ENCODE assay signal across 19 cellular contexts in the genomic region with DNA sequence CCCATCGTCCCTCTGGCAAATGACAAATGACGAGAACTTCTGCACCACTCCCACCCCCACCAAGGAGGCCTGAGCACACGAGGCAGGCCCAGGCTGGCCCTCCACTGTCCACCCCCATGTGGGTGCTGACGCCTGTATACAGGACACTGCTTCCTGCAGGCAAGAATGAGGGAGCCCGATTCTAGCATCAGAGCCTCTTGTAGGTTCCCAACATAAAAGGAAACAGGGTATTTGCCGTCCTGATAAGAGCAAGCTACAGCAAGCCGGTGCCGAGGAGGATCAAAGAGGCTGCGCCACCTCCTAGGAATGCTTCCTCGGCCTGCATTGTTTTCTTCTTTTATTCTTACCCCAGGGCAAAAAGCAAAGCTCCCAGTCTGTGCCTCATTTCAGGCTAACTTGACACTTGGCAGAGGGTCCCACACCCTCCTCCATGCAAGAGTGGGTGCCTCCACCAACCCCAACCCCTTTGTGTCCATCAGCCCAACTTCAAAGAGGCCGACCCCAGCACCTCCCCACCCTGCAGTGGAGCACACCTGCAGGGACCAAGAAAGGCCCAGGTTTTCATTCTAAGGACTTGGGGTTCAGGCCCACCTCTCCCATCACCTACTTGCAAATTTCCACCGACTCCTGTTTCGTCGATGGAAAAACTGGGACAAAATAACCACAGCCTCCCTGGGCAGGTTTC. TPM values are rescaled to one million over a fixed set of nuclear protein-coding genes. Genes with fewer than 3 reads are reported as not detected.
A peak's percentile ranks its signal among the peaks of the same experiment; 100 is the strongest.
DNase-seq lines count a peak whose midpoint lies in the region; ATAC-seq and TF ChIP-seq lines count a peak whose summit lies in the region.
"Had no signal": no experiment of that assay in that cellular context is flagged by ENCODE, and none has a peak within 500 bp of the region (broad histone marks: within the 10 kb centered on the region; RNA-seq: fewer than 3 reads in every experiment).

No MANE protein-coding gene starts in this region.

- no peak overlapping the region for H3K9ac ChIP-seq in neural progenitor cell

- peak overlapping the region; percentile 34 for H3K4me2 ChIP-seq in neural progenitor cell

- H3K27ac ChIP-seq in right atrium auricular region (peak overlapping the region; percentile 15 to 32), neural progenitor cell (no peak overlapping the region), vagina (peak overlapping the region; percentile 58)

- H3K36me3 ChIP-seq in right atrium auricular region (no peaks in the 10 kb centered on the region), neural progenitor cell (no peaks in the 10 kb centered on the region), vagina (no peaks in the 10 kb centered on the region)

- intact Hi-C loops in Right ventricle myocardium inferior (cut with DNase I) = no loop called here
- intact Hi-C loops in vagina (cut with DNase I) = no loop called here

- no peak for TF ChIP-seq POLR2A in vagina (IDR thresholded peaks at IDR 0.05)

- no peaks in the 10 kb centered on the region for H3K79me2 ChIP-seq in neural progenitor cell (ENCODE audit: low read depth)

- no peak overlapping the region for H3K27ac Mint-ChIP-seq in neural progenitor cell
- H3K27ac Mint-ChIP-seq: CD8-positive, alpha-beta T cell; IgD-negative memory B cell; T-helper 1 cell treated with Interleukin-12 subunit alpha and Interleukin-12 subunit beta and Interleukin-4 antibody, amounts not matched to agents 30 μg/mL and 1 μg/mL, for 36 hours had no signal

- H2AFZ ChIP-seq in neural progenitor cell (replicated peaks) = no peak overlapping the region

- H4K20me1 ChIP-seq in neural progenitor cell (ENCODE audit: low read depth) = peaks cover 5% of the 10 kb centered on the region

- peaks cover 5% of the 10 kb centered on the region for H3K9me3 Mint-ChIP-seq in neural progenitor cell
- H3K9me3 Mint-ChIP-seq: CD8-positive, alpha-beta T cell; T-helper 1 cell treated with Interleukin-12 subunit alpha and Interleukin-12 subunit beta and Interleukin-4 antibody, amounts not matched to agents 30 μg/mL and 1 μg/mL, for 36 hours had no signal

- peaks cover 5% of the 10 kb centered on the region for H3K36me3 Mint-ChIP-seq in neural progenitor cell
- H3K36me3 Mint-ChIP-seq: CD8-positive, alpha-beta T cell had no signal

- DNase-seq in right atrium auricular region (ENCODE audit: low spot score) = no peak
- DNase-seq in Right ventricle myocardium inferior (ENCODE audit: missing footprints) = no peak
- DNase-seq in neural progenitor cell (ENCODE audit: low spot score) = peak; percentile 49
- no peak for DNase-seq in vagina (ENCODE audit: extremely low spot score in 2 of 2)
- no peak for DNase-seq in mucosa of gallbladder (ENCODE audit: low spot score)
- DNase-seq in KG1 (lab: John Stamatoyannopoulos, UW) = no peak
- DNase-seq in NCI-H2081 treated with DMSO at 0.1 percent for 48 hours (lab: John Stamatoyannopoulos, UW) = no peak
- DNase-seq: 8988T; activated T-cell treated with anti-CD3 and anti-CD28 coated beads for 4 hours; CD8-positive, alpha-beta T cell; NCI-H1105; NCI-H510A; retina; stimulated activated naive CD4-positive, alpha-beta T cell treated with Interleukin-2 at 50 U/mL for 16 hours had no signal

- no peaks in the 10 kb centered on the region for H3K9me3 ChIP-seq in right atrium auricular region
- H3K9me3 ChIP-seq in neural progenitor cell (ENCODE audit: low read depth) = no peaks in the 10 kb centered on the region
- H3K9me3 ChIP-seq in vagina = no peaks in the 10 kb centered on the region

- peaks cover 2% of the 10 kb centered on the region for H3K27me3 Mint-ChIP-seq in neural progenitor cell (ENCODE audit: insufficient read depth, low read depth)
- H3K27me3 Mint-ChIP-seq: IgD-negative memory B cell had no signal

- H3K4me3 ChIP-seq in right atrium auricular region = no peak overlapping the region
- no peak overlapping the region for H3K4me3 ChIP-seq in neural progenitor cell
- H3K4me3 ChIP-seq in vagina = no peak overlapping the region
- H3K4me3 ChIP-seq: GM12878 had no signal

- peaks cover 0 to 15% of the 10 kb centered on the region in 2 donors for H3K4me1 ChIP-seq in right atrium auricular region
- H3K4me1 ChIP-seq in neural progenitor cell = peaks cover 8% of the 10 kb centered on the region
- H3K4me1 ChIP-seq in vagina = peaks cover 22% of the 10 kb centered on the region

- ATAC-seq in Right ventricle myocardium inferior = no peak
- ATAC-seq in esophagus mucosa = peak; percentile 36
- ATAC-seq: activated CD4-positive, CD25-positive, alpha-beta regulatory T cell treated with anti-CD3 and anti-CD28 coated beads, Interleukin-2, amount 50 U/mL, for 24 hours; CD8-positive, alpha-beta T cell; GM12878 had no signal

- H3K4me1 Mint-ChIP-seq in neural progenitor cell = peaks cover 11% of the 10 kb centered on the region

- TF ChIP-seq CTCF in right atrium auricular region (IDR thresholded peaks at IDR 0.05) (no peak), neural progenitor cell (IDR thresholded peaks at IDR 0.05) (no peak), vagina (IDR thresholded peaks at IDR 0.05) (no peak)

- H3K4me3 Mint-ChIP-seq in neural progenitor cell = no peak overlapping the region
- H3K4me3 Mint-ChIP-seq: CD8-positive, alpha-beta T cell; T-helper 1 cell treated with Interleukin-12 subunit alpha and Interleukin-12 subunit beta and Interleukin-4 antibody, amounts not matched to agents 30 μg/mL and 1 μg/mL, for 36 hours had no signal

- no peaks in the 10 kb centered on the region for H3F3A ChIP-seq in neural progenitor cell (ENCODE audit: low read depth)

- H3K27me3 ChIP-seq in right atrium auricular region (no peaks in the 10 kb centered on the region), neural progenitor cell (no peaks in the 10 kb centered on the region), vagina (no peaks in the 10 kb centered on the region)

RNA-seq across cellular contexts. Expression of gene TNS3, which starts 23.8 kb away (rescaled TPM):
- 10 to 100 TPM; 39.7 to 44.4 TPM for total RNA-seq in right atrium auricular region
- 44.8 TPM for total RNA-seq in Right ventricle myocardium inferior
- 4.6 TPM for total RNA-seq in esophagus mucosa
- 15.0 and 21.8 TPM in 2 replicates for total RNA-seq in neural progenitor cell (ENCODE audit: low replicate concordance)
- 36.8 TPM for total RNA-seq in vagina
- total RNA-seq in mucosa of gallbladder = 97.2 TPM
